ENCODE assay signal across 8 cellular contexts in the genomic region with DNA sequence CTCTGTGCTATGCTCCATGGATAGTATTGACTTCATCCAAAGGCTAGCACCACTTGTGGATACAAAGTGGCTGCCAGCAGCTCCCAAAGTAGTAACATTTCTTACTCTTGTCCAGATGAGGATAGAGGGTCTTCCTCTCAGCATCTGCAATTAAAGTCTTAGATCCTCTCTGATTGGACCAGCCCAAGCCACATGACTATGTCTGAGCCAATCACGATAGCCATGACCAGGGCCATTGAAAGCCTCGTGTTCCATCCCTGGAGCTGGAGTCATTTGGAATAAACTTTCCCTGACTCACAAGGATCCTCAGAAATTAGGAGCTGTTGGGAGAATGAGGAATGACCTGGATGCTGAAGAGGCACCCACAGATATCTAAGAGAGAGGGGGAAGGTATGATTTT. TPM values are rescaled to one million over a fixed set of nuclear protein-coding genes. Genes with fewer than 3 reads are reported as not detected.
"Had no signal": no experiment of that assay in that cellular context is flagged by ENCODE, and none has a peak within 500 bp of the region (broad histone marks: within the 10 kb centered on the region; RNA-seq: fewer than 3 reads in every experiment).

No MANE protein-coding gene starts in this region.

- H3K36me3 ChIP-seq: HAP-1 had no signal

- ATAC-seq: HCT116 had no signal

- H3K4me3 ChIP-seq: HAP-1 had no signal

- H3K4me1 ChIP-seq: HAP-1 had no signal

- H3K9me3 ChIP-seq: HAP-1 had no signal

- DNase-seq: GOT3, H7, IMR-90, KG1 had no signal

RNA-seq across cellular contexts. Expression of gene SLC24A4, which starts 28.5 kb away (rescaled TPM):
- total RNA-seq: H4, HT-29, IMR-90 had no signal
- polyA plus RNA-seq: IMR-90 had no signal
